8 cellular contexts compared by ENCODE assay signal in the genomic region with DNA sequence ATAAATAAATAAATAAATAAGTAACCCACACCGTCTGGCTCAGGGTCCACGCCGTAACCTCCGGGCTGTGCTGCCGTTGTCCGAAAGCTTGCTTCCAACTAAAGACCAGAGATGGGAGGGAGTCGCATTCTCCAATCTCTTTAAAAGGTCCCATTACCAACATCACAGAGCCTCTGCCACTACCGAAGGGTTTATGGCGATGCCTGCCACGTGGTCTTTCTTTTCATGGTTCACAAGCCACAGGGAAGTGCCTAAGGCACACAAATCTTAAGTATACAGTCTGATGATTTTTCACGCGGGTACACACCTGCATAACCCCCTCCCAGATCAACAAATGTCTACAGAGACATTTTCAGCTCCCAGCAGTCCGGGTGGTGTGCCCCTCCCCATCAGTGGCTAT. TPM values are rescaled to one million over a fixed set of nuclear protein-coding genes. Genes with fewer than 3 reads are reported as not detected.
DNase-seq lines count a peak whose midpoint lies in the region; ATAC-seq and TF ChIP-seq lines count a peak whose summit lies in the region.

No MANE protein-coding gene starts in this region.

- no peaks in the 10 kb centered on the region for H3K27me3 ChIP-seq in CD8-positive, alpha-beta T cell (ENCODE audit: insufficient read depth, low read length)
- H3K27me3 ChIP-seq in KMS-11 (ENCODE audit: insufficient read depth, low read depth): peaks cover 72% of the 10 kb centered on the region
- H3K27me3 ChIP-seq in mononuclear cell (ENCODE audit: insufficient read depth, low read length): no peaks in the 10 kb centered on the region

- H3K27ac ChIP-seq in CD8-positive, alpha-beta T cell (ENCODE audit: low read depth, low read length): peak overlapping the region; percentile 66
- H3K27ac ChIP-seq in KMS-11: no peak overlapping the region

- no peak overlapping the region for H2AFZ ChIP-seq in KMS-11 (ENCODE audit: low read depth)

- H3K9me3 Mint-ChIP-seq in CD8-positive, alpha-beta T cell: no peaks in the 10 kb centered on the region
- no peaks in the 10 kb centered on the region for H3K9me3 Mint-ChIP-seq in brain

- CTCF ChIA-PET in CD8-positive, alpha-beta T cell (lab: Charles Lee): interaction anchor here (1.0 to 16.2 kb wide), 8 partner anchors 9 to 122 kb away, joined by 3 to 392 read pairs (median 8); a partner anchor contains a TSS

- no peaks in the 10 kb centered on the region for H3K27me3 Mint-ChIP-seq in CD8-positive, alpha-beta T cell (ENCODE audit: low read depth)
- peaks cover 11% of the 10 kb centered on the region for H3K27me3 Mint-ChIP-seq in brain

- H3K4me3 Mint-ChIP-seq in CD8-positive, alpha-beta T cell: peak overlapping the region; percentile 95
- peak overlapping the region; percentile 87 to 94 (median 92) for H3K4me3 Mint-ChIP-seq in brain

- ATAC-seq in CD8-positive, alpha-beta T cell: peak; percentile 11
- ATAC-seq in GM18511 (IDR thresholded peaks at IDR 0.05; ENCODE audit: unreplicated experiment): no peak

- peaks cover 52% of the 10 kb centered on the region for H3K4me1 Mint-ChIP-seq in CD8-positive, alpha-beta T cell (ENCODE audit: low read depth)
- peaks cover 61% of the 10 kb centered on the region for H3K4me1 Mint-ChIP-seq in brain

- intact Hi-C loops in CD8-positive, alpha-beta T cell (cut with DNase I, micrococcal nuclease): no loop called here

- POLR2A ChIA-PET in CD8-positive, alpha-beta T cell (lab: Charles Lee): interaction anchor here (1.1 to 7.3 kb wide), 9 partner anchors 9 to 111 kb away, joined by 5 to 59 read pairs (median 8); a partner anchor contains a TSS

- H4K20me1 ChIP-seq in KMS-11 (ENCODE audit: insufficient read depth): no peaks in the 10 kb centered on the region

- peaks cover 42% of the 10 kb centered on the region for H3K36me3 Mint-ChIP-seq in CD8-positive, alpha-beta T cell
- H3K36me3 Mint-ChIP-seq in brain: peaks cover 3% of the 10 kb centered on the region

- H3K27ac Mint-ChIP-seq in CD8-positive, alpha-beta T cell: peak overlapping the region; percentile 90
- peak overlapping the region; percentile 67 to 84 (median 80) for H3K27ac Mint-ChIP-seq in brain

- in situ Hi-C loops in GM13976 (cut with MboI; ENCODE audit: low sequenced_read_pairs, unreplicated experiment): loop anchor here (25.0 kb wide), 1 partner anchor 329 kb away; a partner anchor contains a TSS

- H3K4me1 ChIP-seq in CD8-positive, alpha-beta T cell (ENCODE audit: insufficient read depth, low read length): peaks cover 52% of the 10 kb centered on the region
- H3K4me1 ChIP-seq in KMS-11 (ENCODE audit: low read depth, poor library complexity, severe bottlenecking) (peaks cover 7% of the 10 kb centered on the region), mononuclear cell (ENCODE audit: insufficient read depth, low read length) (peaks cover 66% of the 10 kb centered on the region)

- DNase-seq in CD8-positive, alpha-beta T cell: peak in 2 of 7 experiments; percentile 34 to 35
- DNase-seq in GOT3 (lab: John Stamatoyannopoulos, UW): no peak
- DNase-seq in hippocampal formation (lab: John Stamatoyannopoulos, UW): no peak
- no peak for DNase-seq in GM13976 (ENCODE audit: low spot score)

- no peak overlapping the region for H3K9ac ChIP-seq in KMS-11

- no peaks in the 10 kb centered on the region for H3K79me2 ChIP-seq in KMS-11 (ENCODE audit: insufficient read depth, low read depth)

- H3K36me3 ChIP-seq in CD8-positive, alpha-beta T cell (ENCODE audit: insufficient read depth, low read length): no peaks in the 10 kb centered on the region
- H3K36me3 ChIP-seq in KMS-11 (ENCODE audit: insufficient read depth): no peaks in the 10 kb centered on the region

- no peak for TF ChIP-seq CTCF in CD8-positive, alpha-beta T cell (IDR thresholded peaks at IDR 0.05)
- TF ChIP-seq CTCF in KMS-11 (conservative IDR thresholded peaks at IDR 0.05; ENCODE audit: low read depth, low read length) (no peak), brain (conservative IDR thresholded peaks at IDR 0.05) (no peak), GM13976 (IDR thresholded peaks at IDR 0.05; ENCODE audit: borderline replicate concordance, control extremely low read depth, extremely low read depth, insufficient read depth, missing control alignments) (no peak)

- H3K4me3 ChIP-seq in CD8-positive, alpha-beta T cell (ENCODE audit: low read depth, low read length): peak overlapping the region; percentile 80
- no peak overlapping the region for H3K4me3 ChIP-seq in KMS-11 (IDR thresholded peaks at IDR 0.05; ENCODE audit: insufficient read depth, low read depth, low read length)
- H3K4me3 ChIP-seq in mononuclear cell (ENCODE audit: low read length): peak overlapping the region; percentile 73

- no peaks in the 10 kb centered on the region for H3K9me3 ChIP-seq in CD8-positive, alpha-beta T cell (ENCODE audit: low read length)
- H3K9me3 ChIP-seq in mononuclear cell (ENCODE audit: low read depth, low read length): no peaks in the 10 kb centered on the region

- H3K4me2 ChIP-seq in KMS-11: peak overlapping the region; percentile 68; the same call in 1 of the 2 replicates

RNA-seq across cellular contexts. Expression of a gene that starts 1.4 kb away (rescaled TPM):
- 100 to 1,000 TPM; 194 to 199 TPM for total RNA-seq in CD8-positive, alpha-beta T cell
- polyA plus RNA-seq in brain (ENCODE audit: insufficient read depth, low read depth, low replicate concordance): 902 TPM
- 528 TPM for total RNA-seq in mononuclear cell

RNA-seq across cellular contexts. Expression of a gene that starts 31.8 kb away (rescaled TPM):
- 10 to 100 TPM; 50.8 to 56.5 TPM for total RNA-seq in CD8-positive, alpha-beta T cell
- polyA plus RNA-seq in brain (ENCODE audit: insufficient read depth, low read depth, low replicate concordance): 19.2 TPM
- 53.0 TPM for total RNA-seq in mononuclear cell
